In the genomic region with DNA sequence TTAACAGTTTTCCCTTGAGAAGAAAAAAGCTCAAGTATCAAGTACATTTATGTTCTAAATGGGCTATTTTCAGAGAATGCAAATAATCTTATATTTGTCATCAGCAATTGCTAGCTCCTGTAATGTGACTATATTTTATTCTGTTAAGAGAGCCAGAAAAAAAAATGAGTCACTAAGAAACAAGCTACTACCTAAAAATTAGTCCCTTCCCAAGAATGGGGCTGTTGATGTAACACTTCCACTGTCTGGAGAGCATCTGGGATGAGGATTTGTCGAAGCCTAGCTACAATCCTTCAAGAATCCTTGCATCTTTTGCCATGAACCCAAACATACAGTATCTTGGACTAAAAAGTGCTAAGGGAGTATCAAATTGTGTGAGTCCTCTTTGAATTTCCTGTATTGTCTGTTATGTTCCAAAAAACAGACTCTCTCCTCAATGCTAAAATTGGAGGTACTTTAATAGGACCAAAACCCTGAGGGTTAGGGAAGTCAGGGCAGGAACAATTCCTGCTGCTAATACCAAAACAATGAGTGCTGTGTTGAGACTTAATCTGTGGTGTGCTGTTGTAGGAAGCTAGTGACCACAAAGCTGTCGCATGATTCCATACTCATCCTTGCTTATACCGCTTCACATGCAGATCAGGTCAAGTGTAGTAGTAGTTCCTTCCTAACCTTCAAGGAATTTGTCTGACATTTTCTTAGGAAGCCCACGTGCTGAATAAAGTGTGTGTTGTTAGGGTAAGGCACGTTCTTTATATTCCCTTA, we compare ENCODE assay signal across 21 cellular contexts. TPM values are rescaled to one million over a fixed set of nuclear protein-coding genes. Genes with fewer than 3 reads are reported as not detected.
DNase-seq lines count a peak whose midpoint lies in the region; ATAC-seq and TF ChIP-seq lines count a peak whose summit lies in the region.
"Had no signal": no experiment of that assay in that cellular context is flagged by ENCODE, and none has a peak within 500 bp of the region (broad histone marks: within the 10 kb centered on the region; RNA-seq: fewer than 3 reads in every experiment).

No MANE protein-coding gene starts in this region.

- CTCF ChIA-PET in RWPE1 (lab: Yijun Ruan, JAX): interaction anchor here (0.7 kb wide), 1 partner anchor 60 kb away, joined by 6 read pairs; no protein-coding TSS in a partner anchor

- in situ Hi-C loops in KBM-7 (cut with MboI; ENCODE audit: low pct_unique_long_range_greater_than_20kb, low sequenced_read_pairs): no loop called here

- TF ChIP-seq CTCF in dorsolateral prefrontal cortex (IDR thresholded peaks at IDR 0.05 in 54 of 56, conservative IDR thresholded peaks at IDR 0.05 in 2 of 56; ENCODE audit: low read depth in 1 of 56, partially characterized antibody in 56 of 56) (peak in 1 of 56 donors; percentile 12), RWPE1 (conservative IDR thresholded peaks at IDR 0.05; ENCODE audit: low read depth) (no peak)

- H3K27ac ChIP-seq in dorsolateral prefrontal cortex: peak overlapping the region; percentile 6 to 97 (median 88)
- peak overlapping the region; percentile 57 for H3K27ac ChIP-seq in mesodermal cell (ENCODE audit: low read depth, low read length, severe bottlenecking)
- no peak overlapping the region for H3K27ac ChIP-seq in RWPE1
- H3K27ac ChIP-seq: ascending aorta, colonic mucosa, heart right ventricle, uterus had no signal

- peaks cover 3% of the 10 kb centered on the region for H3K4me1 ChIP-seq in mesodermal cell (ENCODE audit: control insufficient read depth, insufficient read depth, low read length, poor library complexity, severe bottlenecking)
- H3K4me1 ChIP-seq: ascending aorta, colonic mucosa, uterus had no signal

- intact Hi-C loops in dorsolateral prefrontal cortex (cut with DNase I): no loop called here

- peak overlapping the region in 10 of 59 donors; percentile 2 to 35 (median 11) for H3K4me3 ChIP-seq in dorsolateral prefrontal cortex
- no peak overlapping the region for H3K4me3 ChIP-seq in mesodermal cell (ENCODE audit: extremely low read depth, insufficient read depth, low read length, poor library complexity, severe bottlenecking)
- H3K4me3 ChIP-seq: ascending aorta, colonic mucosa, heart right ventricle, uterus had no signal

- H3K36me3 ChIP-seq in mesodermal cell (ENCODE audit: control insufficient read depth, insufficient read depth, low read length): no peaks in the 10 kb centered on the region
- H3K36me3 ChIP-seq: ascending aorta, colonic mucosa, heart right ventricle, uterus had no signal

- no peaks in the 10 kb centered on the region for H3K27me3 ChIP-seq in dorsolateral prefrontal cortex
- H3K27me3 ChIP-seq: ascending aorta, colonic mucosa, uterus had no signal

- POLR2A ChIA-PET in RWPE1 (lab: Yijun Ruan, JAX; ENCODE audit: low non-redundant PET): no interaction called here

- WGBS in mesodermal cell (ENCODE audit: insufficient coverage in 2 of 2), 2 experiments: 80% methylated on average over 1 of the region's 5 CpGs; no CpG with 5 or more reads in 1 of the 2 experiments

- ATAC-seq in HG02588 (IDR thresholded peaks at IDR 0.05; ENCODE audit: unreplicated experiment): no peak
- ATAC-seq: heart right ventricle, T-cell had no signal

- DNase-seq in Ammon's horn (ENCODE audit: low spot score) (peak; percentile 79), KBM-7 (peak; percentile 59), dorsolateral prefrontal cortex (no peak), NCI-H226 (no peak), RWPE1 (ENCODE audit: low spot score) (no peak), NCI-H1105 treated with DMSO at 0.1 percent for 48 hours (lab: John Stamatoyannopoulos, UW) (no peak)
- DNase-seq: activated CD4-positive, CD25-positive, alpha-beta regulatory T cell; activated effector memory CD4-positive, alpha-beta T cell treated with Interleukin-2 at 50 U/mL for 16 hours; colonic mucosa; heart right ventricle; NCI-H1930; NCI-H748 treated with DMSO at 0.1 percent for 48 hours; stimulated activated naive CD4-positive, alpha-beta T cell; T-cell; uterus had no signal

- no peaks in the 10 kb centered on the region for H3K9me3 ChIP-seq in mesodermal cell (ENCODE audit: control insufficient read depth, low read length)
- H3K9me3 ChIP-seq: ascending aorta, colonic mucosa, heart right ventricle, uterus had no signal

RNA-seq across cellular contexts. Expression of a gene that starts 4.9 kb away (rescaled TPM):
- total RNA-seq in dorsolateral prefrontal cortex: 100 to 1,000 TPM in 35 of 120 experiments, 10 to 100 TPM in 85; 64.3 to 130 (median 93.6) TPM
- polyA plus RNA-seq in mesodermal cell (2013, experiment 1 of 2): 30.1 TPM
- polyA plus RNA-seq in mesodermal cell (2013, experiment 2 of 2): 33.1 TPM

RNA-seq across cellular contexts. Expression of a gene that starts 47.4 kb away (rescaled TPM):
- under 1 TPM in 1 of 120 experiments, not detected in 119; 0.26 TPM for total RNA-seq in dorsolateral prefrontal cortex
- not detected for polyA plus RNA-seq in mesodermal cell (2013, experiment 1 of 2)
- not detected for polyA plus RNA-seq in mesodermal cell (2013, experiment 2 of 2)
- total RNA-seq: ascending aorta, heart right ventricle, kidney epithelial cell, omental fat pad had no signal
- polyA plus RNA-seq: AG04450, heart right ventricle had no signal

Comparison
In these comparisons a context has a peak if more than half of its experiments do, and no peak if none do; other contexts are left out.
1. DNase-seq: peak in Ammon's horn (single experiment) and KBM-7 (single experiment); none in dorsolateral prefrontal cortex (0 of 10), NCI-H226 (single experiment), RWPE1 (single experiment) and NCI-H1105 treated with DMSO at 0.1 percent for 48 hours (single experiment).